ENCODE assay signal across 1 cellular context in genomic region chr2:69776886-69777777, GRCh38.
TF ChIP-seq lines count a peak whose summit lies in the region.

No MANE protein-coding gene starts in this region.

TF ChIP-seq in H1, 55 proteins besides CTCF, POLR2A, EP300 and RAD21:
- peak; percentile 80 for TF ChIP-seq TEAD4 (IDR thresholded peaks at IDR 0.05; ENCODE audit: low read depth, low read length)
- TF ChIP-seq CEBPB (IDR thresholded peaks at IDR 0.05; ENCODE audit: low read depth, low read length) = peak; percentile 23; the same call in 1 of the 2 replicates
- TF ChIP-seq EZH2 (IDR thresholded peaks at IDR 0.05; ENCODE audit: low read depth, low read length, severe bottlenecking) = no peak
- no peak for TF ChIP-seq PHF8 (conservative IDR thresholded peaks at IDR 0.05; ENCODE audit: low read depth, low read length)
- TF ChIP-seq TCF12 (IDR thresholded peaks at IDR 0.05; ENCODE audit: low read depth, low read length) = peak; percentile 86; the same call in 1 of the 2 replicates
- no peak for TF ChIP-seq POLR2AphosphoS5 (IDR thresholded peaks at IDR 0.05; ENCODE audit: low read depth, low read length)
- TF ChIP-seq POU5F1 (IDR thresholded peaks at IDR 0.05; ENCODE audit: low read depth, low read length) = peak; percentile 38; the same call in 1 of the 2 replicates
- peak; percentile 85 for TF ChIP-seq KDM1A (IDR thresholded peaks at IDR 0.05; ENCODE audit: borderline replicate concordance, low read length)
- no peak for TF ChIP-seq BRCA1 (IDR thresholded peaks at IDR 0.05; ENCODE audit: low read depth, low read length)
- no peak for TF ChIP-seq BACH1 (IDR thresholded peaks at IDR 0.05; ENCODE audit: low read length)
- peak; percentile 80 for TF ChIP-seq SP1 (IDR thresholded peaks at IDR 0.05; ENCODE audit: low read depth, low read length)
- peak; percentile 68 for TF ChIP-seq RBBP5 (IDR thresholded peaks at IDR 0.05; ENCODE audit: borderline replicate concordance, low read depth, low read length)
- TF ChIP-seq HDAC2 (IDR thresholded peaks at IDR 0.05; ENCODE audit: borderline replicate concordance in 1 of 2, low read depth in 2 of 2, low read length in 2 of 2) = peak in 1 of 2 experiments; percentile 82; a peak in 1 of 4 replicates
- no peak for TF ChIP-seq ATF3 (IDR thresholded peaks at IDR 0.05; ENCODE audit: insufficient read depth, low read depth, low read length)
- TF ChIP-seq GABPA (IDR thresholded peaks at IDR 0.05; ENCODE audit: borderline replicate concordance, insufficient read depth, low read length) = no peak
- TF ChIP-seq CBX5 (IDR thresholded peaks at IDR 0.05; ENCODE audit: low read depth, low read length) = no peak
